Comparison of ENCODE assay signal across 1 cellular context in genomic region chr5:179606071-179606909, GRCh38.
A peak's percentile ranks its signal among the peaks of the same experiment; 100 is the strongest.
TF ChIP-seq lines count a peak whose summit lies in the region.

No MANE protein-coding gene starts in this region.

TF ChIP-seq in K562, 482 proteins besides CTCF, POLR2A, EP300 and RAD21:
- TF ChIP-seq POLR2G (IDR thresholded peaks at IDR 0.05; ENCODE audit: low read depth, low read length) (peak; percentile 72), ZSCAN32 (CRISPR knock-in tag; IDR thresholded peaks at IDR 0.05) (no peak), NFE2 (IDR thresholded peaks at IDR 0.05; ENCODE audit: low read depth) (no peak)
